In genomic region chr1:10032590-10033358, GRCh38 we compare ENCODE assay signal across 8 cellular contexts. TPM values are rescaled to one million over a fixed set of nuclear protein-coding genes. Genes with fewer than 3 reads are reported as not detected.
DNase-seq lines count a peak whose midpoint lies in the region; ATAC-seq and TF ChIP-seq lines count a peak whose summit lies in the region.

TSS of gene UBE4B (plus strand) at chr1:10032958. CDS start at chr1:10033671, 713 bp downstream.

- peak; percentile 17; the same call in 1 of the 2 replicates for TF ChIP-seq CTCF in KMS-11 (conservative IDR thresholded peaks at IDR 0.05; ENCODE audit: low read depth, low read length)
- peak; percentile 98 for TF ChIP-seq CTCF in Panc1 (IDR thresholded peaks at IDR 0.05)

- H3K4me1 ChIP-seq in KMS-11 (ENCODE audit: low read depth, poor library complexity, severe bottlenecking) (peaks cover 49% of the 10 kb centered on the region), Panc1 (ENCODE audit: control insufficient read depth, insufficient read depth, low read length) (peaks cover 11% of the 10 kb centered on the region; the same call in 1 of the 2 replicates), muscle layer of duodenum (ENCODE audit: control insufficient read depth in 1 of 2, insufficient read depth in 2 of 2, low read length in 2 of 2) (peaks cover 0 to 16% of the 10 kb centered on the region in 2 donors)

- peak within 1 kb of the TSS; percentile 92 for H3K9ac ChIP-seq in KMS-11

- H4K20me1 ChIP-seq in KMS-11 (ENCODE audit: insufficient read depth) = peaks cover 4% of the 10 kb centered on the region; the same call in 1 of the 2 replicates

- CTCF ChIA-PET in Panc1 (lab: Charles Lee) = interaction anchor here (0.5 to 0.6 kb wide), 2 partner anchors 79 to 82 kb away, joined by 4 to 5 read pairs; no protein-coding TSS in a partner anchor

- in situ Hi-C loops in Panc1 (cut with HindIII; ENCODE audit: low pct_unique_long_range_greater_than_20kb, low sequenced_read_pairs) = no loop called here

- H3K4me3 ChIP-seq in KMS-11 (IDR thresholded peaks at IDR 0.05; ENCODE audit: insufficient read depth, low read depth, low read length) = peak within 1 kb of the TSS; percentile 98
- peak within 1 kb of the TSS; percentile 84 to 99 for H3K4me3 ChIP-seq in Panc1 (ENCODE audit: low read depth in 2 of 2, low read length in 2 of 2)
- peak within 1 kb of the TSS; percentile 91 to 100 for H3K4me3 ChIP-seq in muscle layer of duodenum (ENCODE audit: low read depth in 1 of 2, low read length in 2 of 2)

- ATAC-seq in GM21737 (IDR thresholded peaks at IDR 0.05; ENCODE audit: unreplicated experiment) = peak; percentile 96
- peak; percentile 95 for ATAC-seq in Panc1
- ATAC-seq in activated T-cell treated with anti-CD3 and anti-CD28 coated beads, Interleukin-2, amount 50 U/mL, for 4 hours = peak; percentile 92 to 94
- ATAC-seq in esophagus mucosa = peak; percentile 100

- H3K36me3 ChIP-seq in KMS-11 (ENCODE audit: insufficient read depth) (no peaks in the 10 kb centered on the region), Panc1 (ENCODE audit: control insufficient read depth, insufficient read depth, low read length) (peaks cover 5% of the 10 kb centered on the region; the same call in 1 of the 2 replicates), muscle layer of duodenum (ENCODE audit: control insufficient read depth in 1 of 2, insufficient read depth in 2 of 2, low read length in 2 of 2) (peaks cover 0 to 9% of the 10 kb centered on the region in 2 donors)

- DNase-seq in DMS79 treated with DMSO at 0.1 percent for 48 hours (lab: John Stamatoyannopoulos, UW) (peak; percentile 99), Panc1 (ENCODE audit: low read depth, low spot score) (peak; percentile 88)
- peak; percentile 98 for DNase-seq in activated T-cell treated with anti-CD3 and anti-CD28 coated beads, Interleukin-2, amount 50 U/mL, for 4 hours
- DNase-seq in stimulated activated CD8-positive, alpha-beta memory T cell treated with anti-CD3 and anti-CD28 coated beads, Interleukin-7, amount 100 ng/mL, for 4 hours (ENCODE audit: low read depth in 2 of 2) = peak; percentile 95 to 99

- H3K4me2 ChIP-seq in KMS-11 = peak within 1 kb of the TSS; percentile 94

- peaks cover 5% of the 10 kb centered on the region for H3K36me3 Mint-ChIP-seq in activated T-cell treated with anti-CD3 and anti-CD28 coated beads, Interleukin-2, amount 50 U/mL, for 4 hours (ENCODE audit: insufficient read depth)

- BruUV-seq in Panc1 (replicated peaks; lab: Mats Ljungman, UMichigan) = TSS peak; percentile 90

- no peaks in the 10 kb centered on the region for H3K27me3 ChIP-seq in KMS-11 (ENCODE audit: insufficient read depth, low read depth)
- no peaks in the 10 kb centered on the region for H3K27me3 ChIP-seq in Panc1 (ENCODE audit: control insufficient read depth, insufficient read depth, low read length)
- H3K27me3 ChIP-seq in muscle layer of duodenum (ENCODE audit: low read depth, low read length) = no peaks in the 10 kb centered on the region

- peaks cover 48% of the 10 kb centered on the region for H3K79me2 ChIP-seq in KMS-11 (ENCODE audit: insufficient read depth, low read depth)

- intact Hi-C loops in Panc1 (cut with micrococcal nuclease; ENCODE audit: unreplicated experiment) = loop anchor here (2.0 kb wide), 1 partner anchor 90 kb away; the partner anchor contains the start of genes LZIC and NMNAT1

- H3K9me3 ChIP-seq in Panc1 (ENCODE audit: control insufficient read depth, insufficient read depth, low read depth, low read length) (no peaks in the 10 kb centered on the region), muscle layer of duodenum (ENCODE audit: control insufficient read depth in 1 of 2, low read length in 2 of 2) (no peaks in the 10 kb centered on the region)

- peaks cover 22% of the 10 kb centered on the region for H3K4me1 Mint-ChIP-seq in activated T-cell treated with anti-CD3 and anti-CD28 coated beads, Interleukin-2, amount 50 U/mL, for 4 hours (ENCODE audit: low read depth)

- peak within 1 kb of the TSS; percentile 97 for H3K4me3 Mint-ChIP-seq in activated T-cell treated with anti-CD3 and anti-CD28 coated beads, Interleukin-2, amount 50 U/mL, for 4 hours

- H3K27ac ChIP-seq in KMS-11 (peak within 1 kb of the TSS; percentile 92), Panc1 (ENCODE audit: low read length) (peak within 1 kb of the TSS; percentile 99), muscle layer of duodenum (ENCODE audit: low read length) (peak within 1 kb of the TSS; percentile 96)

- no peaks in the 10 kb centered on the region for H3K27me3 Mint-ChIP-seq in activated T-cell treated with anti-CD3 and anti-CD28 coated beads, Interleukin-2, amount 50 U/mL, for 4 hours (ENCODE audit: low read depth)

- peak within 1 kb of the TSS; percentile 90 for H2AFZ ChIP-seq in KMS-11 (ENCODE audit: low read depth)

- POLR2A ChIA-PET in Panc1 (lab: Charles Lee) = interaction anchor here (0.6 to 0.9 kb wide), 2 partner anchors 82 to 183 kb away, joined by 3 to 14 read pairs; no protein-coding TSS in a partner anchor

- H3K9me3 Mint-ChIP-seq in activated T-cell treated with anti-CD3 and anti-CD28 coated beads, Interleukin-2, amount 50 U/mL, for 4 hours = no peaks in the 10 kb centered on the region

RNA-seq across cellular contexts. Expression of gene UBE4B, which starts in this region (rescaled TPM):
- total RNA-seq in Panc1 (2021; ENCODE audit: unreplicated experiment) (54.7 TPM), esophagus mucosa (38.1 TPM)
- polyA plus RNA-seq in Panc1 (2012; ENCODE audit: insufficient read length) = 52.9 TPM
- total RNA-seq in activated T-cell treated with anti-CD3 and anti-CD28 coated beads, Interleukin-2, amount 50 U/mL, for 4 hours = 10 to 100 TPM; 31.5 to 35.9 (median 33.7) TPM

Comparison
In these comparisons a context has a peak if more than half of its experiments do, and no peak if none do; other contexts are left out.
1. Peak in every context shown above with its lines: DNase-seq, ATAC-seq, H3K4me3 ChIP-seq and H3K27ac ChIP-seq.